In the genomic region with DNA sequence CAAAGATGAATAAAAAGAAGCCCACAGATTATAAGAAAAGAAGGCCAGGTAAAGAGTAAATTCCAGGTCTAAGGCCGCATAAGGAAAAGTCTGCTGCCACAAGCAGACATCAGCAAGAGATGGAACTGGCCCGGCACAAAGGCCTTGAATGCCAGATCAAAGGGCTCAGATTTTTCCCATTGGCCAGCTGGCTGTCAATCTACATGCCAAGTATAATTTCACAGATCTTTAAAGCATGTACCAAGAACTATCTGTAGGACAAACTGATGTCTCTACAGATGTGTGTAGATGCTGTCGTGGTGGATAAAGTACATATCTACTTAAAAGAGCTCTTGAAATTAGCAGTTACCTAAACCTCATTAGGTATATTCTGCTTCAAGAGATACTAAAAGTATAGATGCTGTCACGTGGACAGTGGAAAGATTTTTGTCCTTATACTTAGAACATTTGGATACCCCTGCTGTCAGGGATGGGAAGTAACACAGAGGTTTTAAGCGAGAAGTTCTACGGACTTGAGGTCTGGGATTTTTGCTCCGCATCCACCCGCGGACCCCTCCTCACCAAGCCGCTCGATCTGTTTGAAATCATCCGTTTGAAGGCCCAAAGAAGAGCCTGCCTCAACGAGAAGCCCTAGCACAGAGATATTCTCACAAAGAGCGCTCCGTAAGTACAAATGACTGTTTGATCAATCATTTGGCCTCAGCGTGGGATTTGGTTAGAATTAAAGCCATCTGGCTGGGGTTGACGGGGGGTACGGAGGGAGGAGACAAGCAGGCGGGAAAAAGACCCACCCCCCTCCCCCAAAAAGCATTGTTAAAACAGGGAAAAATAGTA, we compare ENCODE assay signal across 1 cellular context.
TF ChIP-seq lines count a peak whose summit lies in the region.

No MANE protein-coding gene starts in this region.

TF ChIP-seq in HCT116, 20 proteins besides CTCF, POLR2A, EP300 and RAD21:
- no peak for TF ChIP-seq SP1 (IDR thresholded peaks at IDR 0.05; ENCODE audit: low read depth)
- TF ChIP-seq TCF7L2 (IDR thresholded peaks at IDR 0.05; ENCODE audit: borderline replicate concordance, extremely low read depth, insufficient read depth, insufficient read length), result peak; percentile 24
